ENCODE assay signal across 13 cellular contexts in the genomic region with DNA sequence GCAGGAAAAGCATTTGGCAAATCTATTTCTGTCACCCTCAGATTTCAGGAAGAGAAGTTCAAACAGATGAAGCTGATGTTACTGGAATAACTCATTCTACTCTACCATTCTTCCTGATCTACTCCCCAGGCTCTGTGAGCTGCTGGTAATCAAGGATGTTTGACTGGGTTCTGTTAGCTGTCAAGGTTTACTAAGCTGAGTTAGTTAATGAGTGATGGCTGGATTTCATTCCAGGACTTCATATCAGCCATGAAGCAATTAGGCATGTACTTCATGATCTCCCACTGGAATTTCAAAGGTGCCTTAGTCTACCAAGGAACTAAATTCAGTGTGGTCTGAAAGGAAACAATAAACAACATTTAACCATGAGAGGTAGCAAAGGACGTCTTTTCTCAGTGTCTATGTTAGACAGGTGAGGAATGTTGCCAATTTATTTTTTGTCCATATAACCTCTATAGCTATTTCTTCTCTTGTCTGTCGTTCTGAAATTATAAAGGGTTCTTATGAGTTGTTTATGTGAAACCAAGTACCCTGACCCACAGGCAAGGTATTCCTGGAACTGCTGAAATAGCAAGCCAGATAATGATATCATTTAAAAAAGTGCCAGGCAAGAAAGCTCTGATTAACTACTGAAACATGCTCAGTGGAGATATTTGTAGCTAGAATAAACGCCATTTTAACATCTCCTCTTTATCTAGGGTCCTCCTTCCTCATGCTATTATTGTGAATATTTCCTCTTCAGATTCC.
DNase-seq lines count a peak whose midpoint lies in the region; ATAC-seq and TF ChIP-seq lines count a peak whose summit lies in the region.
"Had no signal": no experiment of that assay in that cellular context is flagged by ENCODE, and none has a peak within 500 bp of the region (broad histone marks: within the 10 kb centered on the region; RNA-seq: fewer than 3 reads in every experiment).

No MANE protein-coding gene starts in this region.

- H3K9me3 ChIP-seq in heart right ventricle (no peaks in the 10 kb centered on the region), mesodermal cell (ENCODE audit: control insufficient read depth, low read length) (no peaks in the 10 kb centered on the region)
- H3K9me3 ChIP-seq: SJSA1 had no signal

- ATAC-seq in heart right ventricle = peak in 7 of 8 donors; percentile 27 to 81 (median 64)
- no peak for ATAC-seq in activated naive CD8-positive, alpha-beta T cell treated with anti-CD3 and anti-CD28 coated beads, Interleukin-2, amount 10 ng/mL, durations not matched to agents 7 days and 5 days (ENCODE audit: low read depth)

- H3K4me3 Mint-ChIP-seq in activated naive CD8-positive, alpha-beta T cell treated with anti-CD3 and anti-CD28 coated beads, Interleukin-2, amount 10 ng/mL, durations not matched to agents 7 days and 5 days = peak overlapping the region; percentile 83
- H3K4me3 Mint-ChIP-seq in type B pancreatic cell = no peak overlapping the region
- H3K4me3 Mint-ChIP-seq in activated CD4-positive, alpha-beta memory T cell treated with anti-CD3 and anti-CD28 coated beads for 36 hours = no peak overlapping the region

- no peaks in the 10 kb centered on the region for H3K27me3 ChIP-seq in heart right ventricle
- H3K27me3 ChIP-seq: SJSA1 had no signal

- no peak for TF ChIP-seq CTCF in heart right ventricle (IDR thresholded peaks at IDR 0.05)
- no peak for TF ChIP-seq CTCF in type B pancreatic cell (conservative IDR thresholded peaks at IDR 0.05)

- H3K36me3 ChIP-seq in heart right ventricle = no peaks in the 10 kb centered on the region
- H3K36me3 ChIP-seq in mesodermal cell (ENCODE audit: control insufficient read depth, insufficient read depth, low read length) = no peaks in the 10 kb centered on the region
- H3K36me3 ChIP-seq: SJSA1 had no signal

- POLR2A ChIA-PET in activated naive CD8-positive, alpha-beta T cell treated with anti-CD3 and anti-CD28 coated beads, Interleukin-2, amount 10 ng/mL, durations not matched to agents 7 days and 5 days (lab: Charles Lee) = interaction anchor here (1.2 to 1.5 kb wide), 4 partner anchors 8 to 112 kb away, joined by 3 to 7 read pairs (median 4); partner anchors contain the start of gene BACH2
- POLR2A ChIA-PET in activated CD4-positive, alpha-beta memory T cell treated with anti-CD3 and anti-CD28 coated beads for 36 hours (lab: Charles Lee) = no interaction called here

- H3K27me3 Mint-ChIP-seq in activated naive CD8-positive, alpha-beta T cell treated with anti-CD3 and anti-CD28 coated beads, Interleukin-2, amount 10 ng/mL, durations not matched to agents 7 days and 5 days = no peaks in the 10 kb centered on the region
- no peaks in the 10 kb centered on the region for H3K27me3 Mint-ChIP-seq in type B pancreatic cell
- no peaks in the 10 kb centered on the region for H3K27me3 Mint-ChIP-seq in activated CD4-positive, alpha-beta memory T cell treated with anti-CD3 and anti-CD28 coated beads for 36 hours

- no peaks in the 10 kb centered on the region for H3K9me3 Mint-ChIP-seq in activated naive CD8-positive, alpha-beta T cell treated with anti-CD3 and anti-CD28 coated beads, Interleukin-2, amount 10 ng/mL, durations not matched to agents 7 days and 5 days
- H3K9me3 Mint-ChIP-seq in type B pancreatic cell = no peaks in the 10 kb centered on the region
- no peaks in the 10 kb centered on the region for H3K9me3 Mint-ChIP-seq in activated CD4-positive, alpha-beta memory T cell treated with anti-CD3 and anti-CD28 coated beads for 36 hours

- DNase-seq in heart right ventricle = no peak
- no peak for DNase-seq in cardiac septum (ENCODE audit: low spot score)
- no peak for DNase-seq in activated naive CD8-positive, alpha-beta T cell treated with anti-CD3 and anti-CD28 coated beads, Interleukin-2, amount 10 ng/mL, durations not matched to agents 7 days and 5 days
- DNase-seq in type B pancreatic cell (ENCODE audit: extremely low spot score, unreplicated experiment) = no peak
- no peak for DNase-seq in activated CD4-positive, alpha-beta memory T cell treated with anti-CD3 and anti-CD28 coated beads for 36 hours
- no peak for DNase-seq in caudate nucleus (lab: John Stamatoyannopoulos, UW)
- DNase-seq in AG08395 (ENCODE audit: low spot score) = no peak
- DNase-seq: activated effector memory CD4-positive, alpha-beta T cell treated with Interleukin-2 at 50 U/mL for 16 hours; hypothalamus; midbrain; NK-92 treated with Interleukin-12 subunit alpha and Interleukin-12 subunit beta, amount 100 ng/mL, for 24 hours had no signal

- peaks cover 71% of the 10 kb centered on the region for H3K4me1 Mint-ChIP-seq in activated naive CD8-positive, alpha-beta T cell treated with anti-CD3 and anti-CD28 coated beads, Interleukin-2, amount 10 ng/mL, durations not matched to agents 7 days and 5 days
- peaks cover 42% of the 10 kb centered on the region for H3K4me1 Mint-ChIP-seq in type B pancreatic cell (ENCODE audit: unreplicated experiment)
- peaks cover 50% of the 10 kb centered on the region for H3K4me1 Mint-ChIP-seq in activated CD4-positive, alpha-beta memory T cell treated with anti-CD3 and anti-CD28 coated beads for 36 hours (ENCODE audit: low read depth)

- peaks cover 16% of the 10 kb centered on the region for H3K36me3 Mint-ChIP-seq in activated naive CD8-positive, alpha-beta T cell treated with anti-CD3 and anti-CD28 coated beads, Interleukin-2, amount 10 ng/mL, durations not matched to agents 7 days and 5 days
- no peaks in the 10 kb centered on the region for H3K36me3 Mint-ChIP-seq in type B pancreatic cell
- peaks cover 13% of the 10 kb centered on the region for H3K36me3 Mint-ChIP-seq in activated CD4-positive, alpha-beta memory T cell treated with anti-CD3 and anti-CD28 coated beads for 36 hours

- intact Hi-C loops in heart right ventricle (cut with DNase I) (loop anchor here in 3 of 10 donors (5.0 to 10.0 kb wide), 4 partner anchors 34 to 211 kb away; partner anchors contain the start of gene BACH2 (in 1 of the 3)), cardiac septum (cut with DNase I) (loop anchor here (2.0 to 5.0 kb wide), 2 partner anchors 35 to 196 kb away; no protein-coding TSS in a partner anchor)
- intact Hi-C loops in activated CD4-positive, alpha-beta memory T cell treated with anti-CD3 and anti-CD28 coated beads for 36 hours (cut with micrococcal nuclease) = no loop called here

- peak overlapping the region in 7 of 10 donors; percentile 17 to 78 (median 67) for H3K27ac ChIP-seq in heart right ventricle
- H3K27ac ChIP-seq in mesodermal cell (ENCODE audit: low read depth, low read length, severe bottlenecking) = peak overlapping the region; percentile 74
- no peak overlapping the region for H3K27ac ChIP-seq in caudate nucleus (ENCODE audit: low read depth, low read length)
- H3K27ac ChIP-seq: SJSA1 had no signal

- peak overlapping the region; percentile 91 for H3K27ac Mint-ChIP-seq in activated naive CD8-positive, alpha-beta T cell treated with anti-CD3 and anti-CD28 coated beads, Interleukin-2, amount 10 ng/mL, durations not matched to agents 7 days and 5 days
- peak overlapping the region; percentile 72 for H3K27ac Mint-ChIP-seq in type B pancreatic cell
- no peak overlapping the region for H3K27ac Mint-ChIP-seq in activated CD4-positive, alpha-beta memory T cell treated with anti-CD3 and anti-CD28 coated beads for 36 hours

- WGBS in heart right ventricle, 2 donors = 35 to 39% methylated on average over 3 of the region's 3 CpGs
- WGBS in mesodermal cell (ENCODE audit: insufficient coverage in 2 of 2), 2 experiments = no CpG with 5 or more reads among the region's 3 CpGs

- no peak overlapping the region for H3K4me3 ChIP-seq in heart right ventricle
- H3K4me3 ChIP-seq in mesodermal cell (ENCODE audit: extremely low read depth, insufficient read depth, low read length, poor library complexity, severe bottlenecking) = no peak overlapping the region
- H3K4me3 ChIP-seq: SJSA1 had no signal

- H3K4me1 ChIP-seq in heart right ventricle (peaks cover 4 to 55% (median 40%) of the 10 kb centered on the region in 9 donors), mesodermal cell (ENCODE audit: control insufficient read depth, insufficient read depth, low read length, poor library complexity, severe bottlenecking) (peaks cover 19% of the 10 kb centered on the region)

- CTCF ChIA-PET in activated CD4-positive, alpha-beta memory T cell treated with anti-CD3 and anti-CD28 coated beads for 36 hours (lab: Charles Lee) = no interaction called here
